9 cellular contexts compared by ENCODE assay signal in genomic region chr10:79152423-79152817, GRCh38.
DNase-seq lines count a peak whose midpoint lies in the region; ATAC-seq, FAIRE-seq and TF ChIP-seq lines count a peak whose summit lies in the region.
"Had no signal": no experiment of that assay in that cellular context is flagged by ENCODE, and none has a peak within 500 bp of the region (broad histone marks: within the 10 kb centered on the region; RNA-seq: fewer than 3 reads in every experiment).

No MANE protein-coding gene starts in this region.

- H3K27me3 Mint-ChIP-seq in immature natural killer cell (ENCODE audit: low read depth in 3 of 3) = peaks cover 0 to 4% (median 0%) of the 10 kb centered on the region in 3 donors
- H3K27me3 Mint-ChIP-seq: naive thymus-derived CD8-positive, alpha-beta T cell had no signal

- no TSS peak for BruUV-seq in HCT116 (replicated peaks; lab: Mats Ljungman, UMichigan)

- H3K9me3 ChIP-seq in HCT116 (ENCODE audit: control insufficient read depth in 1 of 2, insufficient read depth in 1 of 2, low read depth in 1 of 2, low read length in 2 of 2) (no peaks in the 10 kb centered on the region), kidney (ENCODE audit: control insufficient read depth in 1 of 2, low read length in 2 of 2) (no peaks in the 10 kb centered on the region), thoracic aorta (no peaks in the 10 kb centered on the region)

- no peak for ATAC-seq in HCT116
- no peak for ATAC-seq in thoracic aorta (ENCODE audit: insufficient number of reproducible peaks, low FRiP score, low read depth)
- no peak for ATAC-seq in sciatic nerve
- ATAC-seq: naive thymus-derived CD8-positive, alpha-beta T cell had no signal

- H3K4me1 ChIP-seq in HCT116 (ENCODE audit: control insufficient read depth in 1 of 2, insufficient read depth in 2 of 2, low read length in 2 of 2) (peaks cover 62 to 95% of the 10 kb centered on the region in 2 experiments), kidney (ENCODE audit: control insufficient read depth in 1 of 2, insufficient read depth in 1 of 2, low read depth in 1 of 2, low read length in 2 of 2) (peaks cover 58 to 83% of the 10 kb centered on the region in 2 donors), thoracic aorta (ENCODE audit: control insufficient read depth in 1 of 2, low read depth in 2 of 2) (peaks cover 72 to 100% of the 10 kb centered on the region in 2 donors)

- H3K9me3 Mint-ChIP-seq in immature natural killer cell = no peaks in the 10 kb centered on the region
- H3K9me3 Mint-ChIP-seq: naive thymus-derived CD8-positive, alpha-beta T cell had no signal

- no peaks in the 10 kb centered on the region for H3K36me3 Mint-ChIP-seq in immature natural killer cell
- H3K36me3 Mint-ChIP-seq: naive thymus-derived CD8-positive, alpha-beta T cell had no signal

- no peaks in the 10 kb centered on the region for H3K27me3 ChIP-seq in HCT116 (ENCODE audit: insufficient read depth, low read length)
- H3K27me3 ChIP-seq in thoracic aorta (replicated peaks; ENCODE audit: insufficient read depth) = no peaks in the 10 kb centered on the region

- no peak overlapping the region for H3K4me3 Mint-ChIP-seq in immature natural killer cell
- H3K4me3 Mint-ChIP-seq: naive thymus-derived CD8-positive, alpha-beta T cell had no signal

- H3K9ac ChIP-seq in HCT116 (ENCODE audit: low read length) (peak overlapping the region; percentile 67), kidney (ENCODE audit: low read length in 2 of 2) (peak overlapping the region in 1 of 2 donors; percentile 22)

- FAIRE-seq in kidney (lab: Jason Lieb, UNC) = no peak

- H3K9me2 ChIP-seq in HCT116 (ENCODE audit: insufficient read depth) = no peaks in the 10 kb centered on the region

- H3K4me2 ChIP-seq in HCT116 (ENCODE audit: low read length) = peak overlapping the region; percentile 80

- peak overlapping the region; percentile 94 for H3K27ac ChIP-seq in HCT116 (ENCODE audit: low read depth, low read length)
- peak overlapping the region; percentile 57 to 95 for H3K27ac ChIP-seq in kidney (ENCODE audit: low read depth in 2 of 2, low read length in 2 of 2)
- peak overlapping the region; percentile 91 to 97 for H3K27ac ChIP-seq in thoracic aorta
- H3K27ac ChIP-seq: SK-N-MC had no signal

- DNase-seq in HCT116 (ENCODE audit: low read depth, low spot score) (no peak), amniotic epithelial cell (ENCODE audit: low read depth) (peak; percentile 73), kidney (no peak), thoracic aorta (ENCODE audit: low spot score) (no peak), sciatic nerve (ENCODE audit: low spot score) (no peak), cerebellum (ENCODE audit: low spot score) (no peak), immature natural killer cell (no peak)
- DNase-seq: naive thymus-derived CD8-positive, alpha-beta T cell had no signal

- H3K36me3 ChIP-seq in HCT116 (ENCODE audit: control insufficient read depth in 1 of 2, insufficient read depth in 2 of 2, low read length in 2 of 2) = no peaks in the 10 kb centered on the region
- H3K36me3 ChIP-seq in kidney (ENCODE audit: control insufficient read depth in 1 of 2, insufficient read depth in 2 of 2, low read length in 2 of 2) = no peaks in the 10 kb centered on the region
- no peaks in the 10 kb centered on the region for H3K36me3 ChIP-seq in thoracic aorta

- CTCF ChIA-PET in HCT116 (lab: Charles Lee) = no interaction called here

- peaks cover 48 to 66% of the 10 kb centered on the region in 2 donors for H3K4me1 Mint-ChIP-seq in immature natural killer cell

- POLR2A ChIA-PET in HCT116 (lab: Charles Lee) = no interaction called here

- no peak for TF ChIP-seq POLR2A in HCT116 (IDR thresholded peaks at IDR 0.05; ENCODE audit: borderline replicate concordance, extremely low read depth, insufficient read depth, insufficient read length)

- no peaks in the 10 kb centered on the region for H4K20me1 ChIP-seq in HCT116 (ENCODE audit: insufficient read depth)

- H3K27ac Mint-ChIP-seq in immature natural killer cell = peak overlapping the region in 3 of 6 donors; percentile 34 to 83 (median 63)

- H3K4me3 ChIP-seq in HCT116 (replicated peaks in 1 of 2; ENCODE audit: low read depth in 1 of 2, low read length in 2 of 2) (peak overlapping the region in 1 of 2 experiments; percentile 39; a peak in 1 of 4 replicates), kidney (ENCODE audit: low read length in 2 of 2) (no peak overlapping the region), thoracic aorta (no peak overlapping the region)
- H3K4me3 ChIP-seq: SK-N-MC had no signal

- RAD21 ChIA-PET in HCT116 (lab: Charles Lee; ENCODE audit: low non-redundant PET in 1 of 2, low total read pairs in 2 of 2, uncharacterized antibody in 2 of 2, unreplicated experiment in 2 of 2) = no interaction called here

- TF ChIP-seq CTCF in HCT116 (IDR thresholded peaks at IDR 0.05 in 2 of 3, conservative IDR thresholded peaks at IDR 0.05 in 1 of 3; ENCODE audit: borderline replicate concordance in 1 of 3, insufficient read depth in 1 of 3, low read depth in 2 of 3, low read length in 2 of 3) = no peak
- no peak for TF ChIP-seq CTCF in kidney (IDR thresholded peaks at IDR 0.05; ENCODE audit: borderline replicate concordance, extremely low read depth, insufficient read depth)
- TF ChIP-seq CTCF in thoracic aorta (IDR thresholded peaks at IDR 0.05) = no peak

- H3K79me2 ChIP-seq in HCT116 (ENCODE audit: insufficient read depth, low read length) = no peaks in the 10 kb centered on the region; the same call in 1 of the 2 replicates

- intact Hi-C loops in HCT116 (cut with micrococcal nuclease) = loop anchor here (5.0 kb wide), 1 partner anchor 180 kb away; no protein-coding TSS in a partner anchor
- intact Hi-C loops in kidney (cut with DNase I) = no loop called here
- intact Hi-C loops in sciatic nerve (cut with DNase I) = no loop called here

- no peak for TF ChIP-seq RAD21 in HCT116 (IDR thresholded peaks at IDR 0.05; ENCODE audit: low read depth)

- H2AFZ ChIP-seq in HCT116 (ENCODE audit: low read depth, low read length, poor library complexity, severe bottlenecking) = no peak overlapping the region

TF ChIP-seq in HCT116, 20 proteins besides CTCF, POLR2A, EP300 and RAD21:
- TF ChIP-seq YY1 (IDR thresholded peaks at IDR 0.05; ENCODE audit: extremely low read depth, insufficient replicate concordance, low read depth, low read length) = no peak
- no peak for TF ChIP-seq ZNF274 (IDR thresholded peaks at IDR 0.05; ENCODE audit: low read depth, low read length)
- no peak for TF ChIP-seq REST (IDR thresholded peaks at IDR 0.05; ENCODE audit: low read depth)
- TF ChIP-seq SIN3A (IDR thresholded peaks at IDR 0.05; ENCODE audit: low read depth) = no peak
- TF ChIP-seq MAX (IDR thresholded peaks at IDR 0.05) = no peak
- TF ChIP-seq FOSL1 (IDR thresholded peaks at IDR 0.05; ENCODE audit: low read depth) = no peak
- no peak for TF ChIP-seq ZFX (IDR thresholded peaks at IDR 0.05)
- no peak for TF ChIP-seq EZH2 (IDR thresholded peaks at IDR 0.05)
- TF ChIP-seq SP1 (IDR thresholded peaks at IDR 0.05; ENCODE audit: low read depth) = no peak
- TF ChIP-seq EGR1 (IDR thresholded peaks at IDR 0.05; ENCODE audit: low read depth) = no peak
- TF ChIP-seq ELF1 (IDR thresholded peaks at IDR 0.05; ENCODE audit: borderline replicate concordance, low read depth) = no peak
- no peak for TF ChIP-seq SRF (IDR thresholded peaks at IDR 0.05; ENCODE audit: low read depth)
- no peak for TF ChIP-seq JUND (IDR thresholded peaks at IDR 0.05)
